In the genomic region with DNA sequence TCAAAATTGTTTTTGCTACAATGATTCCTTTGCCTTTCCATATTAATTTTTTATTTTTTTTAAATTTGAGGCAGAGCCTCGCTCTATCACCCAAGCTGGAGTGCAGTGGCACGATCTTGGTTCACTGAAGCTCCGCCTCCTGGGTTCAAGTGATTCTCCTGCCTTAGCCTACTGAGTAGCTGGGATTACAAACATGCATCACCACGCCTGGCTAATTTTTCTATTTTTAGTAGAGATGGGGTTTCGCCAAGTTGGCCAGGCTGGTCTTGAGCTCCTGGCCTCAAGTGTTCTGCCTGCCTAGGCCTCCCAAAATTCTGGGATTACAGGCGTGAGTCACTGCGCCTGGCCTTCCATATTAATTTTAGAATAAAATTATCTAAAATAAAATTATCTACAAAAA, we compare ENCODE assay signal across 1 cellular context.
TF ChIP-seq lines count a peak whose summit lies in the region.

No MANE protein-coding gene starts in this region.

TF ChIP-seq in GM23338, 12 proteins besides CTCF, POLR2A, EP300 and RAD21:
- no peak for TF ChIP-seq NANOG (IDR thresholded peaks at IDR 0.05; ENCODE audit: borderline replicate concordance)
- TF ChIP-seq STAT1 (IDR thresholded peaks at IDR 0.05; ENCODE audit: unreplicated experiment), result no peak
- TF ChIP-seq, protein P1, sequence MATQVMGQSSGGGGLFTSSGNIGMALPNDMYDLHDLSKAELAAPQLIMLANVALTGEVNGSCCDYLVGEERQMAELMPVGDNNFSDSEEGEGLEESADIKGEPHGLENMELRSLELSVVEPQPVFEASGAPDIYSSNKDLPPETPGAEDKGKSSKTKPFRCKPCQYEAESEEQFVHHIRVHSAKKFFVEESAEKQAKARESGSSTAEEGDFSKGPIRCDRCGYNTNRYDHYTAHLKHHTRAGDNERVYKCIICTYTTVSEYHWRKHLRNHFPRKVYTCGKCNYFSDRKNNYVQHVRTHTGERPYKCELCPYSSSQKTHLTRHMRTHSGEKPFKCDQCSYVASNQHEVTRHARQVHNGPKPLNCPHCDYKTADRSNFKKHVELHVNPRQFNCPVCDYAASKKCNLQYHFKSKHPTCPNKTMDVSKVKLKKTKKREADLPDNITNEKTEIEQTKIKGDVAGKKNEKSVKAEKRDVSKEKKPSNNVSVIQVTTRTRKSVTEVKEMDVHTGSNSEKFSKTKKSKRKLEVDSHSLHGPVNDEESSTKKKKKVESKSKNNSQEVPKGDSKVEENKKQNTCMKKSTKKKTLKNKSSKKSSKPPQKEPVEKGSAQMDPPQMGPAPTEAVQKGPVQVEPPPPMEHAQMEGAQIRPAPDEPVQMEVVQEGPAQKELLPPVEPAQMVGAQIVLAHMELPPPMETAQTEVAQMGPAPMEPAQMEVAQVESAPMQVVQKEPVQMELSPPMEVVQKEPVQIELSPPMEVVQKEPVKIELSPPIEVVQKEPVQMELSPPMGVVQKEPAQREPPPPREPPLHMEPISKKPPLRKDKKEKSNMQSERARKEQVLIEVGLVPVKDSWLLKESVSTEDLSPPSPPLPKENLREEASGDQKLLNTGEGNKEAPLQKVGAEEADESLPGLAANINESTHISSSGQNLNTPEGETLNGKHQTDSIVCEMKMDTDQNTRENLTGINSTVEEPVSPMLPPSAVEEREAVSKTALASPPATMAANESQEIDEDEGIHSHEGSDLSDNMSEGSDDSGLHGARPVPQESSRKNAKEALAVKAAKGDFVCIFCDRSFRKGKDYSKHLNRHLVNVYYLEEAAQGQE (IDR thresholded peaks at IDR 0.05; ENCODE audit: unreplicated experiment), result no peak
- TF ChIP-seq, protein P2, sequence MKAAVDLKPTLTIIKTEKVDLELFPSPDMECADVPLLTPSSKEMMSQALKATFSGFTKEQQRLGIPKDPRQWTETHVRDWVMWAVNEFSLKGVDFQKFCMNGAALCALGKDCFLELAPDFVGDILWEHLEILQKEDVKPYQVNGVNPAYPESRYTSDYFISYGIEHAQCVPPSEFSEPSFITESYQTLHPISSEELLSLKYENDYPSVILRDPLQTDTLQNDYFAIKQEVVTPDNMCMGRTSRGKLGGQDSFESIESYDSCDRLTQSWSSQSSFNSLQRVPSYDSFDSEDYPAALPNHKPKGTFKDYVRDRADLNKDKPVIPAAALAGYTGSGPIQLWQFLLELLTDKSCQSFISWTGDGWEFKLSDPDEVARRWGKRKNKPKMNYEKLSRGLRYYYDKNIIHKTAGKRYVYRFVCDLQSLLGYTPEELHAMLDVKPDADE (IDR thresholded peaks at IDR 0.05), result no peak
- no peak for TF ChIP-seq JUNB (IDR thresholded peaks at IDR 0.05; ENCODE audit: unreplicated experiment)
- no peak for TF ChIP-seq EZH2phosphoT487 (IDR thresholded peaks at IDR 0.05; ENCODE audit: unreplicated experiment)
- TF ChIP-seq ZNF114 (CRISPR knock-in tag; IDR thresholded peaks at IDR 0.05), result no peak
- TF ChIP-seq POLR2AphosphoS5 (IDR thresholded peaks at IDR 0.05; ENCODE audit: low read depth), result no peak
- no peak for TF ChIP-seq ZNF331 (CRISPR knock-in tag; IDR thresholded peaks at IDR 0.05; ENCODE audit: low read depth)
- TF ChIP-seq, protein P3, sequence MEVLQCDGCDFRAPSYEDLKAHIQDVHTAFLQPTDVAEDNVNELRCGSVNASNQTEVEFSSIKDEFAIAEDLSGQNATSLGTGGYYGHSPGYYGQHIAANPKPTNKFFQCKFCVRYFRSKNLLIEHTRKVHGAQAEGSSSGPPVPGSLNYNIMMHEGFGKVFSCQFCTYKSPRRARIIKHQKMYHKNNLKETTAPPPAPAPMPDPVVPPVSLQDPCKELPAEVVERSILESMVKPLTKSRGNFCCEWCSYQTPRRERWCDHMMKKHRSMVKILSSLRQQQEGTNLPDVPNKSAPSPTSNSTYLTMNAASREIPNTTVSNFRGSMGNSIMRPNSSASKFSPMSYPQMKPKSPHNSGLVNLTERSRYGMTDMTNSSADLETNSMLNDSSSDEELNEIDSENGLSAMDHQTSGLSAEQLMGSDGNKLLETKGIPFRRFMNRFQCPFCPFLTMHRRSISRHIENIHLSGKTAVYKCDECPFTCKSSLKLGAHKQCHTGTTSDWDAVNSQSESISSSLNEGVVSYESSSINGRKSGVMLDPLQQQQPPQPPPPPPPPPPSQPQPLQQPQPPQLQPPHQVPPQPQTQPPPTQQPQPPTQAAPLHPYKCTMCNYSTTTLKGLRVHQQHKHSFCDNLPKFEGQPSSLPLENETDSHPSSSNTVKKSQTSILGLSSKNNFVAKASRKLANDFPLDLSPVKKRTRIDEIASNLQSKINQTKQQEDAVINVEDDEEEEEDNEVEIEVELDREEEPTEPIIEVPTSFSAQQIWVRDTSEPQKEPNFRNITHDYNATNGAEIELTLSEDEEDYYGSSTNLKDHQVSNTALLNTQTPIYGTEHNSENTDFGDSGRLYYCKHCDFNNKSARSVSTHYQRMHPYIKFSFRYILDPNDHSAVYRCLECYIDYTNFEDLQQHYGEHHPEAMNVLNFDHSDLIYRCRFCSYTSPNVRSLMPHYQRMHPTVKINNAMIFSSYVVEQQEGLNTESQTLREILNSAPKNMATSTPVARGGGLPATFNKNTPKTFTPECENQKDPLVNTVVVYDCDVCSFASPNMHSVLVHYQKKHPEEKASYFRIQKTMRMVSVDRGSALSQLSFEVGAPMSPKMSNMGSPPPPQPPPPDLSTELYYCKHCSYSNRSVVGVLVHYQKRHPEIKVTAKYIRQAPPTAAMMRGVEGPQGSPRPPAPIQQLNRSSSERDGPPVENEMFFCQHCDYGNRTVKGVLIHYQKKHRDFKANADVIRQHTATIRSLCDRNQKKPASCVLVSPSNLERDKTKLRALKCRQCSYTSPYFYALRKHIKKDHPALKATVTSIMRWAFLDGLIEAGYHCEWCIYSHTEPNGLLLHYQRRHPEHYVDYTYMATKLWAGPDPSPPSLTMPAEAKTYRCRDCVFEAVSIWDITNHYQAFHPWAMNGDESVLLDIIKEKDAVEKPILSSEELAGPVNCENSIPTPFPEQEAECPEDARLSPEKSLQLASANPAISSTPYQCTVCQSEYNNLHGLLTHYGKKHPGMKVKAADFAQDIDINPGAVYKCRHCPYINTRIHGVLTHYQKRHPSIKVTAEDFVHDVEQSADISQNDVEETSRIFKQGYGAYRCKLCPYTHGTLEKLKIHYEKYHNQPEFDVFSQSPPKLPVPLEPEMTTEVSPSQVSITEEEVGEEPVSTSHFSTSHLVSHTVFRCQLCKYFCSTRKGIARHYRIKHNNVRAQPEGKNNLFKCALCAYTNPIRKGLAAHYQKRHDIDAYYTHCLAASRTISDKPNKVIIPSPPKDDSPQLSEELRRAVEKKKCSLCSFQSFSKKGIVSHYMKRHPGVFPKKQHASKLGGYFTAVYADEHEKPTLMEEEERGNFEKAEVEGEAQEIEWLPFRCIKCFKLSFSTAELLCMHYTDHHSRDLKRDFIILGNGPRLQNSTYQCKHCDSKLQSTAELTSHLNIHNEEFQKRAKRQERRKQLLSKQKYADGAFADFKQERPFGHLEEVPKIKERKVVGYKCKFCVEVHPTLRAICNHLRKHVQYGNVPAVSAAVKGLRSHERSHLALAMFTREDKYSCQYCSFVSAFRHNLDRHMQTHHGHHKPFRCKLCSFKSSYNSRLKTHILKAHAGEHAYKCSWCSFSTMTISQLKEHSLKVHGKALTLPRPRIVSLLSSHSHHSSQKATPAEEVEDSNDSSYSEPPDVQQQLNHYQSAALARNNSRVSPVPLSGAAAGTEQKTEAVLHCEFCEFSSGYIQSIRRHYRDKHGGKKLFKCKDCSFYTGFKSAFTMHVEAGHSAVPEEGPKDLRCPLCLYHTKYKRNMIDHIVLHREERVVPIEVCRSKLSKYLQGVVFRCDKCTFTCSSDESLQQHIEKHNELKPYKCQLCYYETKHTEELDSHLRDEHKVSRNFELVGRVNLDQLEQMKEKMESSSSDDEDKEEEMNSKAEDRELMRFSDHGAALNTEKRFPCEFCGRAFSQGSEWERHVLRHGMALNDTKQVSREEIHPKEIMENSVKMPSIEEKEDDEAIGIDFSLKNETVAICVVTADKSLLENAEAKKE (CRISPR knock-in tag; IDR thresholded peaks at IDR 0.05), result no peak
- no peak for TF ChIP-seq CREB1 (CRISPR knock-in tag; IDR thresholded peaks at IDR 0.05; ENCODE audit: low read depth)
- TF ChIP-seq EZH2 (IDR thresholded peaks at IDR 0.05; ENCODE audit: low read depth, unreplicated experiment), result no peak
